In the genomic region with DNA sequence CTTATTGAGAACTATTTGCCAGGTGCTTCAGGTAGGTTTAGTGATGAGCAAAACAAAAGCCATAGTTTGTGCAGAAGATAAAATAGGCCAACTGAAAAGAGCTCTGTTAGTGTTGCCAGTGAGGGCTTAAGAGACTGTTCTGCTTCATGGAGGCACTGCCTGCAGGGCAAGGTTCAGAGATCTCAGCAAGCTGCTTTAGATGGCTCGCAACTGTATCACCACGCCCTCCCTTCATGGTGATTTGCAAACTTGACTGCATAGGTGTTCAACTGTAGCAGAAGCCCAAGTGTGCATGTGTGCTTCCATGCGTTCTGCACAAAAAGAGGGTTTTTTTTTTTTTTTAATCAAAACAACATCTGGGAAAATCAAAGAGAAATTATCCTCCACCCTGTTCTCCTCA, we compare ENCODE assay signal across 20 cellular contexts.
"Had no signal": no experiment of that assay in that cellular context is flagged by ENCODE, and none has a peak within 500 bp of the region (broad histone marks: within the 10 kb centered on the region; RNA-seq: fewer than 3 reads in every experiment).

No MANE protein-coding gene starts in this region.

- H3K4me1 Mint-ChIP-seq: WTC11 had no signal

- H3K9me3 Mint-ChIP-seq: activated naive CD8-positive, alpha-beta T cell treated with anti-CD3 and anti-CD28 coated beads, Interleukin-2, amount 10 ng/mL, durations not matched to agents 7 days and 5 days; brain; mesothelial cell of epicardium; T-helper 2 cell treated with Interferon-gamma antibody and Interleukin-4, amounts not matched to agents 5 μg/mL and 100 μg/mL, for 36 hours; WTC11 had no signal

- H3K9me3 ChIP-seq: tibial nerve had no signal

- H3K27me3 Mint-ChIP-seq: activated CD4-positive, alpha-beta T cell treated with anti-CD3 and anti-CD28 coated beads for 36 hours; activated CD8-positive, alpha-beta memory T cell treated with anti-CD3 and anti-CD28 coated beads, Interleukin-2, amount 10 ng/mL, durations not matched to agents 7 days and 5 days; activated naive CD8-positive, alpha-beta T cell treated with anti-CD3 and anti-CD28 coated beads, Interleukin-2, amount 10 ng/mL, durations not matched to agents 7 days and 5 days; brain had no signal

- ATAC-seq: activated CD4-positive, alpha-beta T cell treated with anti-CD3 and anti-CD28 coated beads for 36 hours; activated CD8-positive, alpha-beta memory T cell treated with anti-CD3 and anti-CD28 coated beads, Interleukin-2, amount 10 ng/mL, durations not matched to agents 7 days and 5 days; WTC11 had no signal

- H3K4me3 ChIP-seq: coronary artery, lung, tibial nerve had no signal

- H3K36me3 Mint-ChIP-seq: activated CD8-positive, alpha-beta memory T cell treated with anti-CD3 and anti-CD28 coated beads, Interleukin-2, amount 10 ng/mL, durations not matched to agents 7 days and 5 days; activated naive CD8-positive, alpha-beta T cell treated with anti-CD3 and anti-CD28 coated beads, Interleukin-2, amount 10 ng/mL, durations not matched to agents 7 days and 5 days had no signal

- DNase-seq: activated CD4-positive, alpha-beta T cell treated with anti-CD3 and anti-CD28 coated beads for 36 hours; activated CD4-positive, alpha-beta T cell treated with anti-CD3 and anti-CD28 coated beads, Interleukin-2, amount 50 U/mL, for 48 hours; activated CD8-positive, alpha-beta memory T cell treated with anti-CD3 and anti-CD28 coated beads, Interleukin-2, amount 10 ng/mL, durations not matched to agents 7 days and 5 days; activated naive CD4-positive, alpha-beta T cell treated with Interleukin-2 at 50 U/mL for 16 hours; activated naive CD8-positive, alpha-beta T cell treated with anti-CD3 and anti-CD28 coated beads, Interleukin-2, amount 10 ng/mL, durations not matched to agents 7 days and 5 days; central memory CD4-positive, alpha-beta T cell; glutamatergic neuron; hypothalamus; islet precursor cell; occipital lobe; retina; stimulated activated CD4-positive, alpha-beta T cell treated with anti-CD3 and anti-CD28 coated beads, Interleukin-2, amount 100 ng/mL, for 24 hours; stimulated activated naive CD4-positive, alpha-beta T cell treated with Interleukin-2 at 50 U/mL for 16 hours had no signal

- H3K4me3 Mint-ChIP-seq: activated CD4-positive, alpha-beta T cell treated with anti-CD3 and anti-CD28 coated beads for 36 hours; activated CD8-positive, alpha-beta memory T cell treated with anti-CD3 and anti-CD28 coated beads, Interleukin-2, amount 10 ng/mL, durations not matched to agents 7 days and 5 days; activated naive CD8-positive, alpha-beta T cell treated with anti-CD3 and anti-CD28 coated beads, Interleukin-2, amount 10 ng/mL, durations not matched to agents 7 days and 5 days; brain; mesothelial cell of epicardium; T-helper 2 cell treated with Interferon-gamma antibody and Interleukin-4, amounts not matched to agents 5 μg/mL and 100 μg/mL, for 36 hours; WTC11 had no signal

- H3K27ac ChIP-seq: coronary artery, tibial nerve had no signal

- H3K27me3 ChIP-seq: tibial nerve had no signal

- H3K27ac Mint-ChIP-seq: activated CD4-positive, alpha-beta T cell treated with anti-CD3 and anti-CD28 coated beads for 36 hours; activated CD8-positive, alpha-beta memory T cell treated with anti-CD3 and anti-CD28 coated beads, Interleukin-2, amount 10 ng/mL, durations not matched to agents 7 days and 5 days; activated naive CD8-positive, alpha-beta T cell treated with anti-CD3 and anti-CD28 coated beads, Interleukin-2, amount 10 ng/mL, durations not matched to agents 7 days and 5 days; T-helper 2 cell treated with Interferon-gamma antibody and Interleukin-4, amounts not matched to agents 5 μg/mL and 100 μg/mL, for 36 hours; WTC11 had no signal
